ENCODE assay signal across 1 cellular context in the genomic region with DNA sequence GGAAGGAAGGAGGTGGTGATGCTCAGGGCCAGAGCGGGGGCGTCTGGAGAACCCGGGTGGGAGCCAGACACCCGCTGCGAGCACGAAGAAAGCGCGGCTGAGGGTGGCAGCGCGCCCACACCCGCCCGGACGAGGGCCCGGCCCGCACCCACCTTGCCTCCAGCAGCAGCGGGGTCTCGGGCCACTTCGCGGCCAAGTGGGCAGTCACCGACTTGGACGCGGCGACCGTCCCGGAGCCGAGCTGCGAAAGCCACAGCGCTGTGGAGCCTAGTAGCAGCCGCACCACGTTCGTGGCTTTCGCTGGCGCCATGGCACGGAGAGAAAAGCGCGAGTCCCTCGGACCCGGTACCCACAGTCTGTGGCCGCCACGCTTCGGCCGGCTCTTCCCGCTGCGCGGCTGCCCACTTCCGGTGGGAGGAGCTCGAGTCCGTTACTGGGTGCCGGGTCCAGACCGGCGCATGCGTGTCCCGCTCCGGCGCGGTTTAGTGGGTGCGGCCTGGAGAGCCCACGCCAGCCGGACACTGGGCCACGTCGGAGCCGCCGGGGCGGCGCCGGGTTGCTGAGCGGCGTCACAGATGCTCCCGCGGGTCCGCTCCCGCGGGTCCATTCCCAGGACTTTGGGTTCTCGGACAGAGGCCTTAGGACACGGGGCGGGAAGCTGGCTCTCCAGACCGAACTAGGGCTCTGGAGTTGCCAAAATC.
A peak's percentile ranks its signal among the peaks of the same experiment; 100 is the strongest.
TF ChIP-seq lines count a peak whose summit lies in the region.

A gene with protein sequence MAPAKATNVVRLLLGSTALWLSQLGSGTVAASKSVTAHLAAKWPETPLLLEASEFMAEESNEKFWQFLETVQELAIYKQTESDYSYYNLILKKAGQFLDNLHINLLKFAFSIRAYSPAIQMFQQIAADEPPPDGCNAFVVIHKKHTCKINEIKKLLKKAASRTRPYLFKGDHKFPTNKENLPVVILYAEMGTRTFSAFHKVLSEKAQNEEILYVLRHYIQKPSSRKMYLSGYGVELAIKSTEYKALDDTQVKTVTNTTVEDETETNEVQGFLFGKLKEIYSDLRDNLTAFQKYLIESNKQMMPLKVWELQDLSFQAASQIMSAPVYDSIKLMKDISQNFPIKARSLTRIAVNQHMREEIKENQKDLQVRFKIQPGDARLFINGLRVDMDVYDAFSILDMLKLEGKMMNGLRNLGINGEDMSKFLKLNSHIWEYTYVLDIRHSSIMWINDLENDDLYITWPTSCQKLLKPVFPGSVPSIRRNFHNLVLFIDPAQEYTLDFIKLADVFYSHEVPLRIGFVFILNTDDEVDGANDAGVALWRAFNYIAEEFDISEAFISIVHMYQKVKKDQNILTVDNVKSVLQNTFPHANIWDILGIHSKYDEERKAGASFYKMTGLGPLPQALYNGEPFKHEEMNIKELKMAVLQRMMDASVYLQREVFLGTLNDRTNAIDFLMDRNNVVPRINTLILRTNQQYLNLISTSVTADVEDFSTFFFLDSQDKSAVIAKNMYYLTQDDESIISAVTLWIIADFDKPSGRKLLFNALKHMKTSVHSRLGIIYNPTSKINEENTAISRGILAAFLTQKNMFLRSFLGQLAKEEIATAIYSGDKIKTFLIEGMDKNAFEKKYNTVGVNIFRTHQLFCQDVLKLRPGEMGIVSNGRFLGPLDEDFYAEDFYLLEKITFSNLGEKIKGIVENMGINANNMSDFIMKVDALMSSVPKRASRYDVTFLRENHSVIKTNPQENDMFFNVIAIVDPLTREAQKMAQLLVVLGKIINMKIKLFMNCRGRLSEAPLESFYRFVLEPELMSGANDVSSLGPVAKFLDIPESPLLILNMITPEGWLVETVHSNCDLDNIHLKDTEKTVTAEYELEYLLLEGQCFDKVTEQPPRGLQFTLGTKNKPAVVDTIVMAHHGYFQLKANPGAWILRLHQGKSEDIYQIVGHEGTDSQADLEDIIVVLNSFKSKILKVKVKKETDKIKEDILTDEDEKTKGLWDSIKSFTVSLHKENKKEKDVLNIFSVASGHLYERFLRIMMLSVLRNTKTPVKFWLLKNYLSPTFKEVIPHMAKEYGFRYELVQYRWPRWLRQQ (N-terminal part only) (minus strand): TSS at position 399 of the 701 bp plus-strand sequence. CDS start 89 bp downstream, at position 310.

TF ChIP-seq in HEK293, 187 proteins besides CTCF, POLR2A, EP300 and RAD21 (continued from another document):
- TF ChIP-seq, protein P1, sequence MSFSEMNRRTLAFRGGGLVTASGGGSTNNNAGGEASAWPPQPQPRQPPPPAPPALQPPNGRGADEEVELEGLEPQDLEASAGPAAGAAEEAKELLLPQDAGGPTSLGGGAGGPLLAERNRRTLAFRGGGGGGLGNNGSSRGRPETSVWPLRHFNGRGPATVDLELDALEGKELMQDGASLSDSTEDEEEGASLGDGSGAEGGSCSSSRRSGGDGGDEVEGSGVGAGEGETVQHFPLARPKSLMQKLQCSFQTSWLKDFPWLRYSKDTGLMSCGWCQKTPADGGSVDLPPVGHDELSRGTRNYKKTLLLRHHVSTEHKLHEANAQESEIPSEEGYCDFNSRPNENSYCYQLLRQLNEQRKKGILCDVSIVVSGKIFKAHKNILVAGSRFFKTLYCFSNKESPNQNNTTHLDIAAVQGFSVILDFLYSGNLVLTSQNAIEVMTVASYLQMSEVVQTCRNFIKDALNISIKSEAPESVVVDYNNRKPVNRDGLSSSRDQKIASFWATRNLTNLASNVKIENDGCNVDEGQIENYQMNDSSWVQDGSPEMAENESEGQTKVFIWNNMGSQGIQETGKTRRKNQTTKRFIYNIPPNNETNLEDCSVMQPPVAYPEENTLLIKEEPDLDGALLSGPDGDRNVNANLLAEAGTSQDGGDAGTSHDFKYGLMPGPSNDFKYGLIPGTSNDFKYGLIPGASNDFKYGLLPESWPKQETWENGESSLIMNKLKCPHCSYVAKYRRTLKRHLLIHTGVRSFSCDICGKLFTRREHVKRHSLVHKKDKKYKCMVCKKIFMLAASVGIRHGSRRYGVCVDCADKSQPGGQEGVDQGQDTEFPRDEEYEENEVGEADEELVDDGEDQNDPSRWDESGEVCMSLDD (tag by site-specific recombination; IDR thresholded peaks at IDR 0.05), result no peak
- TF ChIP-seq ZSCAN16 (tag by site-specific recombination; IDR thresholded peaks at IDR 0.05) (no peak), ZNF776 (tag by site-specific recombination; IDR thresholded peaks at IDR 0.05; ENCODE audit: borderline replicate concordance) (no peak), GFI1B (tag by site-specific recombination; IDR thresholded peaks at IDR 0.05) (no peak), ZNF366 (tag by site-specific recombination; conservative IDR thresholded peaks at IDR 0.05) (no peak; the same call in 1 of the 2 replicates), ZNF146 (tag by site-specific recombination; IDR thresholded peaks at IDR 0.05) (peak; percentile 29; the same call in 1 of the 2 replicates)
- TF ChIP-seq, protein P2, sequence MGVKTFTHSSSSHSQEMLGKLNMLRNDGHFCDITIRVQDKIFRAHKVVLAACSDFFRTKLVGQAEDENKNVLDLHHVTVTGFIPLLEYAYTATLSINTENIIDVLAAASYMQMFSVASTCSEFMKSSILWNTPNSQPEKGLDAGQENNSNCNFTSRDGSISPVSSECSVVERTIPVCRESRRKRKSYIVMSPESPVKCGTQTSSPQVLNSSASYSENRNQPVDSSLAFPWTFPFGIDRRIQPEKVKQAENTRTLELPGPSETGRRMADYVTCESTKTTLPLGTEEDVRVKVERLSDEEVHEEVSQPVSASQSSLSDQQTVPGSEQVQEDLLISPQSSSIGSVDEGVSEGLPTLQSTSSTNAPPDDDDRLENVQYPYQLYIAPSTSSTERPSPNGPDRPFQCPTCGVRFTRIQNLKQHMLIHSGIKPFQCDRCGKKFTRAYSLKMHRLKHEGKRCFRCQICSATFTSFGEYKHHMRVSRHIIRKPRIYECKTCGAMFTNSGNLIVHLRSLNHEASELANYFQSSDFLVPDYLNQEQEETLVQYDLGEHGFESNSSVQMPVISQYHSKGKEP (tag by site-specific recombination; IDR thresholded peaks at IDR 0.05), result no peak
- TF ChIP-seq, protein P3, sequence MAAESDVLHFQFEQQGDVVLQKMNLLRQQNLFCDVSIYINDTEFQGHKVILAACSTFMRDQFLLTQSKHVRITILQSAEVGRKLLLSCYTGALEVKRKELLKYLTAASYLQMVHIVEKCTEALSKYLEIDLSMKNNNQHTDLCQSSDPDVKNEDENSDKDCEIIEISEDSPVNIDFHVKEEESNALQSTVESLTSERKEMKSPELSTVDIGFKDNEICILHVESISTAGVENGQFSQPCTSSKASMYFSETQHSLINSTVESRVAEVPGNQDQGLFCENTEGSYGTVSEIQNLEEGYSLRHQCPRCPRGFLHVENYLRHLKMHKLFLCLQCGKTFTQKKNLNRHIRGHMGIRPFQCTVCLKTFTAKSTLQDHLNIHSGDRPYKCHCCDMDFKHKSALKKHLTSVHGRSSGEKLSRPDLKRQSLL (tag by site-specific recombination; IDR thresholded peaks at IDR 0.05), result no peak
TF ChIP-seq in HEK293: peak in this region for 49.
